Comparison of ENCODE assay signal across 1 cellular context in the genomic region with DNA sequence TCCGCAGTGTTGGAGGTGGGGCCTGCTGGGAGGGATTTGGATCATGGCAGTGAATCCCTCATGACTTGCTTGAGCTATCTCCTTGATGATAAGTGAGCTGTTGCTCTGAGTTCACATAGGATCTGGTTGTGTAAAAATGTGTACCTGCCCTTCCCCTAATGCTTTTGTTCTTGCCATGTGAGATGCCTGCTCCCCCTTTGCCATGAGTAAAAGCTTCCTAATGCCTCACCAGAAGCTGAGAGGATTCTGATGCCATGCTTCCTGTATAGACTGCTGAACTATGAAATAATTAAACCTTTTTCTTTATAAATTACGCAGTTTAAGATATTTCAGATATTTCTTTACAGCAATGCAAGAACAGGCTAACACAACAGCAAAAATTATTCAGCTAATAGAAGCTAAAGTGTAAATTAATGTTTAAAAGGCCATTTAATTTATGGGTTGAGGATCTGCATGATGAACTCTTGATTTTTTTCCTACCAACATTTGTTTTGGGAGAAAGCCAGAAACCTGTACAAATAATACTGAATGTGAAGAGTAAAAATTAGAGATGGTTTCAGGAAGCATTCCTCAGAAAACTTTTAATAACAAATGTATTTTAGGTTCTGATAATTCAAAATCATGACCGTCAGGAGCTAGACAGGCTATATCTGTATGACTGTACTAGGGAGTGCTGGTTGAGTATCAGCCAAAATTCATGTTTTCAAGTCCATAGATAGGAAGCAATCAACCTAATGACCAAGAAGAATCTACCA.
TF ChIP-seq lines count a peak whose summit lies in the region.

No MANE protein-coding gene starts in this region.

TF ChIP-seq in H1, 55 proteins besides CTCF, POLR2A, EP300 and RAD21 (continued from another document):
- TF ChIP-seq SIRT6 (IDR thresholded peaks at IDR 0.05; ENCODE audit: low read length) = no peak
- TF ChIP-seq SUZ12 (IDR thresholded peaks at IDR 0.05; ENCODE audit: low read length) = no peak
- no peak for TF ChIP-seq ZNF274 (IDR thresholded peaks at IDR 0.05; ENCODE audit: borderline replicate concordance, extremely low read depth, low read length)
- no peak for TF ChIP-seq FOSL1 (IDR thresholded peaks at IDR 0.05; ENCODE audit: insufficient read depth, low read depth, low read length)
- no peak for TF ChIP-seq RBBP5 (IDR thresholded peaks at IDR 0.05; ENCODE audit: borderline replicate concordance, low read depth, low read length)
- no peak for TF ChIP-seq KDM1A (IDR thresholded peaks at IDR 0.05; ENCODE audit: borderline replicate concordance, low read length)
- TF ChIP-seq, protein P1, sequence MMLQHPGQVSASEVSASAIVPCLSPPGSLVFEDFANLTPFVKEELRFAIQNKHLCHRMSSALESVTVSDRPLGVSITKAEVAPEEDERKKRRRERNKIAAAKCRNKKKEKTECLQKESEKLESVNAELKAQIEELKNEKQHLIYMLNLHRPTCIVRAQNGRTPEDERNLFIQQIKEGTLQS (IDR thresholded peaks at IDR 0.05; ENCODE audit: insufficient read depth, low read depth, low read length) = no peak
- TF ChIP-seq YY1 (IDR thresholded peaks at IDR 0.05; ENCODE audit: low read depth, low read length) = no peak
- TF ChIP-seq BCL11A (IDR thresholded peaks at IDR 0.05; ENCODE audit: low read depth in 2 of 2, low read length in 2 of 2) = no peak
- TF ChIP-seq CREB1 (IDR thresholded peaks at IDR 0.05) = no peak
- TF ChIP-seq HDAC6 (IDR thresholded peaks at IDR 0.05; ENCODE audit: low read depth, low read length) = no peak
- TF ChIP-seq MAFK (IDR thresholded peaks at IDR 0.05; ENCODE audit: low read depth, low read length) = no peak
- TF ChIP-seq, protein P2, sequence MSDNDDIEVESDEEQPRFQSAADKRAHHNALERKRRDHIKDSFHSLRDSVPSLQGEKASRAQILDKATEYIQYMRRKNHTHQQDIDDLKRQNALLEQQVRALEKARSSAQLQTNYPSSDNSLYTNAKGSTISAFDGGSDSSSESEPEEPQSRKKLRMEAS (IDR thresholded peaks at IDR 0.05) = no peak
- TF ChIP-seq JUN (IDR thresholded peaks at IDR 0.05; ENCODE audit: low read depth, low read length) = no peak
- TF ChIP-seq CTBP2 (IDR thresholded peaks at IDR 0.05; ENCODE audit: borderline replicate concordance, insufficient read depth, insufficient read length, low read length) = no peak
